ENCODE assay signal across 7 cellular contexts in genomic region chr4:123411976-123412589, GRCh38. TPM values are rescaled to one million over a fixed set of nuclear protein-coding genes. Genes with fewer than 3 reads are reported as not detected.
DNase-seq lines count a peak whose midpoint lies in the region; ATAC-seq, FAIRE-seq and TF ChIP-seq lines count a peak whose summit lies in the region.

No MANE protein-coding gene starts in this region.

- peak; percentile 84 for FAIRE-seq in GM19239 (lab: Jason Lieb, UNC)

- DNase-seq in GM19239 (ENCODE audit: insufficient read length, low spot score) = no peak
- peak; percentile 10 for DNase-seq in NOMO-1 treated with dmso at 0.1 percent for 144 hours (lab: John Stamatoyannopoulos, UW; ENCODE audit: unreplicated experiment)
- DNase-seq in progenitor cell of endocrine pancreas (ENCODE audit: low spot score, unreplicated experiment) = no peak
- DNase-seq in stimulated activated CD4-positive, alpha-beta T cell treated with anti-CD3 and anti-CD28 coated beads, Interleukin-4, amount 100 ng/mL, for 1 hour = no peak
- DNase-seq in NCI-H446 treated with DMSO at 0.1 percent for 48 hours (lab: John Stamatoyannopoulos, UW) = no peak
- no peak for DNase-seq in lower leg skin (ENCODE audit: low spot score in 2 of 2)

- H3K36me3 Mint-ChIP-seq in progenitor cell of endocrine pancreas (ENCODE audit: insufficient read depth) = peaks cover 3% of the 10 kb centered on the region

- H3K9me3 Mint-ChIP-seq in progenitor cell of endocrine pancreas (ENCODE audit: low read depth) = peaks cover 3% of the 10 kb centered on the region

- no peak overlapping the region for H3K4me3 ChIP-seq in lower leg skin (ENCODE audit: low read depth, poor library complexity, severe bottlenecking)

- TF ChIP-seq CTCF in progenitor cell of endocrine pancreas (IDR thresholded peaks at IDR 0.05; ENCODE audit: unreplicated experiment) (no peak), lower leg skin (IDR thresholded peaks at IDR 0.05) (no peak)

- peak; percentile 82 for ATAC-seq in HG02678 (IDR thresholded peaks at IDR 0.05; ENCODE audit: unreplicated experiment)

- H3K27me3 Mint-ChIP-seq in progenitor cell of endocrine pancreas = no peaks in the 10 kb centered on the region

- peak overlapping the region; percentile 86 for H3K27ac Mint-ChIP-seq in progenitor cell of endocrine pancreas

- H3K4me1 Mint-ChIP-seq in progenitor cell of endocrine pancreas (ENCODE audit: low read depth) = peaks cover 33% of the 10 kb centered on the region

- 40 to 45% methylated on average over 5 of the region's 5 CpGs for WGBS in lower leg skin, 2 donors

- TF ChIP-seq POLR2A in lower leg skin (IDR thresholded peaks at IDR 0.05) = no peak

- H3K4me3 Mint-ChIP-seq in progenitor cell of endocrine pancreas (ENCODE audit: low read depth) = no peak overlapping the region

- intact Hi-C loops in lower leg skin (cut with DNase I; ENCODE audit: low total_unique reads) = no loop called here

RNA-seq across cellular contexts. Expression of gene SPRY1, which starts 15.5 kb away (rescaled TPM):
- total RNA-seq in progenitor cell of endocrine pancreas (52.0 and 54.1 TPM in 2 replicates), lower leg skin (100 to 1,000 TPM; 216 to 444 (median 274) TPM)
